Comparison of ENCODE assay signal across 8 cellular contexts in the genomic region with DNA sequence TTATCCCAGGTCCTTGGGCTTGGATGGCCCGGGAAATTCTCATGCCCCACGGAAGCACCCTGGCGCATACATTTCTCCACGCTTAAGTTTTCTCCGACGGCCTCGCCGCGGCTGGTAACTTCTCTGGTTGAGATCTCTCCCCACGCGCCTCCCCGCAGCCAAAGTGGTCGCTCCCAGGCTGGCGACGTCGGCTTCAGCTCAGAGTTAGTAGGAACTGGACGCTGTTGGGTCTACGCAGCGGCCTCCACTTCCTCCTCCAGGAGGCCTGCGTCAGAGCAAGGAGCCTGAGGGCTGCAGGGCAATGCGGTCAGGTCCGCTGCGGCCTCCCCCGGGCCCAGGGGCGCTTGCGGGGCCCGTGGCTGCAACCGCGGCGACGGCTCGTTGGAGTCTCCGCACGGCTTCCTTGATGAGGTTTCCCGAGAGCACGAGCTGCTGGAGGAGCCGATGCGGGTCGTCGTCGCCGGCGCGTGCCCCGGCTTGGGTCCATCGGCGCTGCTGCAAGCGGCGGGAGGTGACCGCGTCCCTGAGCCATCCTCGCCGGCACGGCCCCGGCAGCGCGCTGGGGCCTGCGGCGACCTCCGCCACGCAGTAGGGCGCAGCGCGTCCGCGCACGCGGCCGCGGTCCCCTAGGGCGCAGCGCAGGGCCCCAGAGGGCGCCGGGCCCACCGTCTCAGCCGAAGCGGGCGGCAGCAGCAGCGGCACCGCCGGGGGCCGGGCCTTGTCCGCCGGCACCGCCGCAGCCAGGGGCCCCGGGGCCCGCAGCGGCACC. TPM values are rescaled to one million over a fixed set of nuclear protein-coding genes. Genes with fewer than 3 reads are reported as not detected.
DNase-seq lines count a peak whose midpoint lies in the region; ATAC-seq and TF ChIP-seq lines count a peak whose summit lies in the region.

No MANE protein-coding gene starts in this region.

- whole genome bisulfite sequencing in aorta, 2 donors: 1% methylated on average over 61 to 89 of the region's 89 CpGs

- intact Hi-C loops in aorta (cut with DNase I): loop anchor here (1.0 to 10.0 kb wide), 3 partner anchors 15 to 59 kb away; partner anchors contain the start of genes ARHGAP19 (in 1 of the 2) and FRAT1 (in 1 of the 2)

- in situ Hi-C loops in G401 (cut with HindIII; ENCODE audit: low sequenced_read_pairs): no loop called here

- H3K9me2 ChIP-seq in GM23338 (ENCODE audit: insufficient read depth): no peaks in the 10 kb centered on the region

- H3K4me1 Mint-ChIP-seq in GM23338 (peaks cover 48% of the 10 kb centered on the region), nephron progenitor cell (peaks cover 52% of the 10 kb centered on the region)

- no peak overlapping the region for H2AFZ ChIP-seq in GM23338

- H3K36me3 ChIP-seq in GM23338 (ENCODE audit: insufficient read depth) (no peaks in the 10 kb centered on the region), aorta (ENCODE audit: control insufficient read depth in 1 of 2, insufficient read depth in 2 of 2, low read length in 1 of 2) (peaks cover 0 to 2% of the 10 kb centered on the region in 2 donors)

- peaks cover 14% of the 10 kb centered on the region for H3F3A ChIP-seq in GM23338 (replicated peaks; ENCODE audit: low read depth)

- DNase-seq in G401 (ENCODE audit: low spot score) (peak; percentile 45), GM23338 (ENCODE audit: low spot score) (peak; percentile 48), M059J (ENCODE audit: low read depth) (peak; percentile 68), fibroblast of peridontal ligament (ENCODE audit: extremely low read depth) (peak; percentile 33), nephron progenitor cell (peak; percentile 54), aorta (peak; percentile 81 to 82), NCI-H446 treated with DMSO at 0.1 percent for 48 hours (lab: John Stamatoyannopoulos, UW) (no peak)
- peak; percentile 39 for DNase-seq in activated T-cell treated with anti-CD3 and anti-CD28 coated beads, Interleukin-2, amount 50 U/mL, for 1 hour

- H3K27me3 Mint-ChIP-seq in GM23338 (ENCODE audit: insufficient read depth, low read depth, poor library complexity) (peaks cover 18% of the 10 kb centered on the region), nephron progenitor cell (ENCODE audit: low read depth, poor library complexity) (peaks cover 65% of the 10 kb centered on the region)

- TF ChIP-seq CTCF in GM23338 (conservative IDR thresholded peaks at IDR 0.05; ENCODE audit: low read depth in 2 of 2): no peak
- TF ChIP-seq CTCF in nephron progenitor cell (IDR thresholded peaks at IDR 0.05): no peak

- H3K79me2 ChIP-seq in GM23338 (replicated peaks; ENCODE audit: insufficient read depth): peaks cover 51% of the 10 kb centered on the region

- H3K27me3 ChIP-seq in GM23338 (ENCODE audit: insufficient read depth) (no peaks in the 10 kb centered on the region), aorta (ENCODE audit: control insufficient read depth in 1 of 2, insufficient read depth in 2 of 2, low read length in 1 of 2) (no peaks in the 10 kb centered on the region)

- no peak for ATAC-seq in GM23338
- peak; percentile 39 for ATAC-seq in aorta (ENCODE audit: low FRiP score)

- H3K36me3 Mint-ChIP-seq in GM23338 (ENCODE audit: low read depth) (peaks cover 40% of the 10 kb centered on the region), nephron progenitor cell (ENCODE audit: low read depth) (peaks cover 18% of the 10 kb centered on the region)

- no peaks in the 10 kb centered on the region for H3K9me3 ChIP-seq in aorta (ENCODE audit: control insufficient read depth, low read length)

- H3K4me3 ChIP-seq in GM23338: peak overlapping the region; percentile 82
- peak overlapping the region; percentile 63 to 82 for H3K4me3 ChIP-seq in aorta (ENCODE audit: low read length in 2 of 2)

- peaks cover 24% of the 10 kb centered on the region for H4K20me1 ChIP-seq in GM23338 (replicated peaks; ENCODE audit: insufficient read depth)

- H3K4me1 ChIP-seq in GM23338 (ENCODE audit: insufficient read depth) (peaks cover 51% of the 10 kb centered on the region), aorta (ENCODE audit: control insufficient read depth in 1 of 2, insufficient read depth in 2 of 2, low read length in 2 of 2) (no peaks in the 10 kb centered on the region)

- H3K4me3 Mint-ChIP-seq in GM23338 (peak overlapping the region; percentile 94), nephron progenitor cell (peak overlapping the region; percentile 87)

- H3K4me2 ChIP-seq in GM23338: peak overlapping the region; percentile 93

- H3K27ac ChIP-seq in GM23338 (ENCODE audit: low read depth) (peak overlapping the region; percentile 85; the same call in 1 of the 2 replicates), aorta (ENCODE audit: low read depth in 1 of 2, low read length in 2 of 2) (no peak overlapping the region)

- H3K27ac Mint-ChIP-seq in GM23338: peak overlapping the region; percentile 95
- no peak overlapping the region for H3K27ac Mint-ChIP-seq in nephron progenitor cell

- no peaks in the 10 kb centered on the region for H3K9me3 Mint-ChIP-seq in GM23338
- H3K9me3 Mint-ChIP-seq in nephron progenitor cell: no peaks in the 10 kb centered on the region

TF ChIP-seq in GM23338, 12 proteins besides CTCF, POLR2A, EP300 and RAD21 (continues in another document):
- TF ChIP-seq JUNB (IDR thresholded peaks at IDR 0.05; ENCODE audit: unreplicated experiment) (no peak), EZH2phosphoT487 (IDR thresholded peaks at IDR 0.05; ENCODE audit: unreplicated experiment) (no peak)

RNA-seq across cellular contexts. Expression of gene FRAT2, which starts 0.7 kb away (rescaled TPM):
- total RNA-seq in G401 (2014; rRNA removed; shearing (Covaris generic)): 29.7 and 41.2 TPM in 2 replicates
- 87.5 and 109 TPM in 2 replicates for total RNA-seq in GM23338 (2014; rRNA removed; shearing (Covaris generic))
- polyA plus RNA-seq in GM23338 (2016; fragmentation: Nextera tagmentation; extraction: Ambion mirVana) (24.5 and 44.0 TPM in 2 replicates), aorta (1 to 10 TPM; 3.0 to 7.0 TPM)
- total RNA-seq in M059J (2014; rRNA removed; shearing (Covaris generic)): 6.7 and 10.0 TPM in 2 replicates
- 1 to 10 TPM; 5.5 to 8.6 TPM for total RNA-seq in aorta

RNA-seq across cellular contexts. Expression of gene FRAT1, which starts 14.7 kb away (rescaled TPM):
- 12.1 and 13.2 TPM in 2 replicates for total RNA-seq in G401 (2014; rRNA removed; shearing (Covaris generic))
- total RNA-seq in GM23338 (2014; rRNA removed; shearing (Covaris generic)): 6.1 and 8.5 TPM in 2 replicates
- polyA plus RNA-seq in GM23338 (2016; fragmentation: Nextera tagmentation; extraction: Ambion mirVana): 1.4 and 1.7 TPM in 2 replicates
- 1.1 and 2.9 TPM in 2 replicates for total RNA-seq in M059J (2014; rRNA removed; shearing (Covaris generic))
- 1 to 10 TPM; 2.4 to 4.5 TPM for total RNA-seq in aorta
- 1 to 10 TPM; 1.5 TPM for polyA plus RNA-seq in aorta

RNA-seq across cellular contexts. Expression of gene ARHGAP19, which starts 41.3 kb away (rescaled TPM):
- 8.8 and 11.3 TPM in 2 replicates for total RNA-seq in G401 (2014; rRNA removed; shearing (Covaris generic))
- total RNA-seq in GM23338 (2014; rRNA removed; shearing (Covaris generic)): 35.9 and 38.8 TPM in 2 replicates
- polyA plus RNA-seq in GM23338 (2016; fragmentation: Nextera tagmentation; extraction: Ambion mirVana) (7.6 and 11.5 TPM in 2 replicates), aorta (10 to 100 TPM in 1 of 2 donors, 1 to 10 TPM in 1; 1.8 to 12.8 TPM)
- 12.4 and 12.7 TPM in 2 replicates for total RNA-seq in M059J (2014; rRNA removed; shearing (Covaris generic))
- total RNA-seq in aorta: 1 to 10 TPM; 9.0 to 9.4 TPM
